Comparison of ENCODE assay signal across 20 cellular contexts in the genomic region with DNA sequence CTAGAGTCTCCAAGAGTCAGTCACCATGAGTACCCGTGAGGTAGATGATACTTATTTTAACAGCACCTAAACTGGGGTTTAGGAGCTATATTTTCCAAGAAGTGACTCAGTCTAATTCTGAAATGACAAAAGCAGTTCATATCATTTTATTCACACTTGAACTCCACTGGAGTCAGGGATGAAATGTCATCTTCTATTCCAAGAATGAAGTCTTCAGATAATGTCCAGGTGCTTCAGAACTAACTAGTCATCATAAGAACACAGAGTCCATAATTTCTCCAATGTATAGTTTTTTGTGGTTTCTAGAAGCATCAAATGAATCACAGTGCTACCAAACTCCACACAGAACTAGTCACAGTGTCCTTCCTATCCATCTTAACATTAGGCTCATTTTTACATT.
"Had no signal": no experiment of that assay in that cellular context is flagged by ENCODE, and none has a peak within 500 bp of the region (broad histone marks: within the 10 kb centered on the region; RNA-seq: fewer than 3 reads in every experiment).

No MANE protein-coding gene starts in this region.

- H3K9me3 ChIP-seq: esophagus squamous epithelium, tibial artery had no signal

- H3K36me3 ChIP-seq: cardiac muscle cell, tibial artery had no signal

- H3K4me3 ChIP-seq: cardiac muscle cell, esophagus squamous epithelium, hepatocyte, lung, tibial artery had no signal

- H3K27ac ChIP-seq: cardiac muscle cell, esophagus squamous epithelium, hepatocyte, tibial artery, VCaP had no signal

- DNase-seq: activated CD4-positive, alpha-beta T cell treated with anti-CD3 and anti-CD28 coated beads for 48 hours; activated gamma-delta T cell; amygdala; dermis blood vessel endothelial cell; effector memory CD4-positive, alpha-beta T cell; esophagus squamous epithelium; islet precursor cell; nephron progenitor cell; nucleus accumbens; posterior cingulate gyrus; retina; stimulated activated naive CD4-positive, alpha-beta T cell; substantia nigra; SW 1271; tibial artery had no signal

- H3K27me3 ChIP-seq: cardiac muscle cell, esophagus squamous epithelium, hepatocyte, tibial artery had no signal

- H3K4me2 ChIP-seq: hepatocyte had no signal

- H2AFZ ChIP-seq: hepatocyte had no signal

- H3K27ac Mint-ChIP-seq: activated naive CD8-positive, alpha-beta T cell; nephron progenitor cell had no signal

- H3K4me1 ChIP-seq: esophagus squamous epithelium had no signal
